ENCODE assay signal across 19 cellular contexts in genomic region chr3:10154335-10155122, GRCh38. TPM values are rescaled to one million over a fixed set of nuclear protein-coding genes. Genes with fewer than 3 reads are reported as not detected.
"Had no signal": no experiment of that assay in that cellular context is flagged by ENCODE, and none has a peak within 500 bp of the region (broad histone marks: within the 10 kb centered on the region; RNA-seq: fewer than 3 reads in every experiment).

No MANE protein-coding gene starts in this region.

- H3K4me3 Mint-ChIP-seq: T-cell had no signal

- DNase-seq: activated CD4-positive, alpha-beta T cell treated with anti-CD3 and anti-CD28 coated beads for 4 hours; activated effector memory CD4-positive, alpha-beta T cell treated with anti-CD3 and anti-CD28 coated beads, Interleukin-2, amount 50 U/mL, for 16 hours; colonic mucosa; foreskin melanocyte; heart left ventricle; stimulated activated CD4-positive, alpha-beta T cell treated with anti-CD3 and anti-CD28 coated beads, Interleukin-15, amount 100 ng/mL, for 24 hours; stimulated activated CD4-positive, alpha-beta T cell treated with anti-CD3 and anti-CD28 coated beads, Interleukin-4, amount 100 ng/mL, for 24 hours; T-cell; thyroid gland; uterus had no signal

- H3K4me1 ChIP-seq: colonic mucosa, thyroid gland, uterus had no signal

- H3K9me3 ChIP-seq: colonic mucosa, heart left ventricle, thyroid gland, uterus had no signal

- H3K27me3 Mint-ChIP-seq: T-cell had no signal

- H3K27ac ChIP-seq: cardiac muscle cell, colonic mucosa, heart left ventricle, thyroid gland, uterus, VCaP had no signal

- H3K9me3 Mint-ChIP-seq: T-cell had no signal

- FAIRE-seq: endothelial cell of umbilical vein, islet of Langerhans had no signal

- H3K4me3 ChIP-seq: cardiac muscle cell, colonic mucosa, heart left ventricle, thyroid gland, uterus had no signal

- H3K27me3 ChIP-seq: cardiac muscle cell, colonic mucosa, heart left ventricle, thyroid gland, uterus had no signal

- H3K36me3 ChIP-seq: uterus had no signal

- ATAC-seq: left lobe of liver, T-cell had no signal

RNA-seq across cellular contexts. Expression of gene FANCD2OS, which starts 46.5 kb away (rescaled TPM):
- total RNA-seq: activated CD8-positive, alpha-beta memory T cell treated with anti-CD3 and anti-CD28 coated beads for 36 hours; cardiac muscle cell; colonic mucosa; endothelial cell of umbilical vein; heart left ventricle; left lobe of liver; osteoblast; pulmonary artery endothelial cell; T-cell; thyroid gland; uterus had no signal
- polyA plus RNA-seq: cardiac muscle cell, endothelial cell of umbilical vein, heart left ventricle, neural cell had no signal
